In the genomic region with DNA sequence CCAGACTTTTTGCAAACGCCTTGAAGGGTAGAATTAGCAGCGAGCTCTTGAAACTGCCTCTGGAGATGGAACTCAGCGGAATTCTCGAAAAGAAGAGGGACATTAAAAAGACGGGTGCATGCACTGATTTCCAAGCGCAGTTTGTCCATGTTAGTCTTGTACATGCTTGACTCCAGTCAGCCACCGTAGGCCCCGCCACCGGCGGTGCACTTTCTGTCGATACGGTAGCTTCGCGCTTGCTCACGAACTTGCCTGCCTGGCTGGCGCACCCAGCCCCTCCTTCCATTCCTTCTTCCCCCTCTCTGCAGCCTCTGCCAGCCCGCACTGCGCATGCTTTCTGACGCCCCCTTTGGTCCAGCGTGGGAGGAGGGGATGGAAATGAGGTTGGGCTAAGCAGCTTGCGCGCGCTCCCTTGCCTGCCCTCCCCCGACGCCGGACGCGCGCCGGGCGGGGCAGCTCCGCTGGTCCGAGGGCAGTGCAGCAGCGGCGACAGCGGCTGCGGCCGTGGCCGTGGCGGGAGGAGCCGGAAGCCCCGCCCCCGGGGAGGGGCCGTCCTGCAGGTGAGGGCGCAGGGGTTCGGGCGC, we compare ENCODE assay signal across 1 cellular context.
TF ChIP-seq lines count a peak whose summit lies in the region.

A gene with protein sequence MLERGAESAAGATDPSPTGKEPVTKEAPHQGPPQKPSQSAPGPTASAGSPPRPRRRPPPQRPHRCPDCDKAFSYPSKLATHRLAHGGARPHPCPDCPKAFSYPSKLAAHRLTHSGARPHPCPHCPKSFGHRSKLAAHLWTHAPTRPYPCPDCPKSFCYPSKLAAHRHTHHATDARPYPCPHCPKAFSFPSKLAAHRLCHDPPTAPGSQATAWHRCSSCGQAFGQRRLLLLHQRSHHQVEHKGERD (plus strand): TSS at position 227 of the 584 bp plus-strand sequence. CDS start 1,235 bp downstream, outside the sequence.

TF ChIP-seq in A549, 52 proteins besides CTCF, POLR2A, EP300 and RAD21 (continued from another document):
- no peak for TF ChIP-seq BHLHE40 (IDR thresholded peaks at IDR 0.05; ENCODE audit: low read depth, low read length)
- TF ChIP-seq KDM1A (IDR thresholded peaks at IDR 0.05; ENCODE audit: low read depth), result no peak
- no peak for TF ChIP-seq RARB (CRISPR knock-in tag; IDR thresholded peaks at IDR 0.05)
- no peak for TF ChIP-seq PBX3 (IDR thresholded peaks at IDR 0.05)
- TF ChIP-seq USF2 (IDR thresholded peaks at IDR 0.05), result 0 out of 2 replicates have a peak, but pooled peaks have one; percentile 18
- no peak for TF ChIP-seq TP53 (CRISPR knock-in tag; IDR thresholded peaks at IDR 0.05)
- TF ChIP-seq FOSL2 (IDR thresholded peaks at IDR 0.05), result no peak
- no peak for TF ChIP-seq FOSL2 (CRISPR knock-in tag; IDR thresholded peaks at IDR 0.05)
- peak; percentile 32 to 57; a peak in 3 of 5 replicates for TF ChIP-seq JUN (IDR thresholded peaks at IDR 0.05)
- no peak for TF ChIP-seq REST (IDR thresholded peaks at IDR 0.05)
- TF ChIP-seq CBX2 (IDR thresholded peaks at IDR 0.05; ENCODE audit: borderline replicate concordance, low read depth), result no peak
- no peak for TF ChIP-seq CHD4 (IDR thresholded peaks at IDR 0.05; ENCODE audit: borderline replicate concordance)
- TF ChIP-seq ZFP36 (IDR thresholded peaks at IDR 0.05; ENCODE audit: borderline replicate concordance, partially characterized antibody), result no peak
- TF ChIP-seq ZC3H11A (IDR thresholded peaks at IDR 0.05), result no peak
- no peak for TF ChIP-seq SREBF2 (IDR thresholded peaks at IDR 0.05)
- TF ChIP-seq, protein P1, sequence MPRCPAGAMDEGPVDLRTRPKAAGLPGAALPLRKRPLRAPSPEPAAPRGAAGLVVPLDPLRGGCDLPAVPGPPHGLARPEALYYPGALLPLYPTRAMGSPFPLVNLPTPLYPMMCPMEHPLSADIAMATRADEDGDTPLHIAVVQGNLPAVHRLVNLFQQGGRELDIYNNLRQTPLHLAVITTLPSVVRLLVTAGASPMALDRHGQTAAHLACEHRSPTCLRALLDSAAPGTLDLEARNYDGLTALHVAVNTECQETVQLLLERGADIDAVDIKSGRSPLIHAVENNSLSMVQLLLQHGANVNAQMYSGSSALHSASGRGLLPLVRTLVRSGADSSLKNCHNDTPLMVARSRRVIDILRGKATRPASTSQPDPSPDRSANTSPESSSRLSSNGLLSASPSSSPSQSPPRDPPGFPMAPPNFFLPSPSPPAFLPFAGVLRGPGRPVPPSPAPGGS (IDR thresholded peaks at IDR 0.05), result no peak
- TF ChIP-seq EHF (CRISPR knock-in tag; IDR thresholded peaks at IDR 0.05), result 0 out of 2 replicates have a peak, but pooled peaks have one; percentile 3
- no peak for TF ChIP-seq HOXA7 (CRISPR knock-in tag; IDR thresholded peaks at IDR 0.05)
- TF ChIP-seq, protein P2, sequence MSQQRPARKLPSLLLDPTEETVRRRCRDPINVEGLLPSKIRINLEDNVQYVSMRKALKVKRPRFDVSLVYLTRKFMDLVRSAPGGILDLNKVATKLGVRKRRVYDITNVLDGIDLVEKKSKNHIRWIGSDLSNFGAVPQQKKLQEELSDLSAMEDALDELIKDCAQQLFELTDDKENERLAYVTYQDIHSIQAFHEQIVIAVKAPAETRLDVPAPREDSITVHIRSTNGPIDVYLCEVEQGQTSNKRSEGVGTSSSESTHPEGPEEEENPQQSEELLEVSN (IDR thresholded peaks at IDR 0.05; ENCODE audit: borderline replicate concordance, low read depth), result peak; percentile 95
- TF ChIP-seq CBX8 (IDR thresholded peaks at IDR 0.05), result no peak
- TF ChIP-seq HDAC2 (IDR thresholded peaks at IDR 0.05), result no peak
- TF ChIP-seq RNF2 (IDR thresholded peaks at IDR 0.05; ENCODE audit: borderline replicate concordance, low read depth), result no peak
- no peak for TF ChIP-seq RCOR1 (IDR thresholded peaks at IDR 0.05; ENCODE audit: low read depth, low read length)
- TF ChIP-seq KDM5A (IDR thresholded peaks at IDR 0.05), result no peak
- TF ChIP-seq, protein P3, sequence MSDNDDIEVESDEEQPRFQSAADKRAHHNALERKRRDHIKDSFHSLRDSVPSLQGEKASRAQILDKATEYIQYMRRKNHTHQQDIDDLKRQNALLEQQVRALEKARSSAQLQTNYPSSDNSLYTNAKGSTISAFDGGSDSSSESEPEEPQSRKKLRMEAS (IDR thresholded peaks at IDR 0.05), result peak; percentile 96
- no peak for TF ChIP-seq HOXB13 (CRISPR knock-in tag; IDR thresholded peaks at IDR 0.05; ENCODE audit: low read depth)
- TF ChIP-seq HES2 (IDR thresholded peaks at IDR 0.05), result no peak
- TF ChIP-seq CEBPB (IDR thresholded peaks at IDR 0.05), result no peak
- no peak for TF ChIP-seq EHMT2 (IDR thresholded peaks at IDR 0.05; ENCODE audit: low read depth)
- TF ChIP-seq FOXS1 (CRISPR knock-in tag; IDR thresholded peaks at IDR 0.05), result no peak
TF ChIP-seq in A549: peak in this region for 9.
